ENCODE assay signal across 1 cellular context in genomic region chr5:118611332-118611945, GRCh38.
TF ChIP-seq lines count a peak whose summit lies in the region.

No MANE protein-coding gene starts in this region.

TF ChIP-seq in WTC11, 78 proteins besides CTCF, POLR2A, EP300 and RAD21 (continued from another document):
- TF ChIP-seq FOXP1 (CRISPR knock-in tag; IDR thresholded peaks at IDR 0.05; ENCODE audit: borderline replicate concordance) (no peak), ZMAT4 (CRISPR knock-in tag; IDR thresholded peaks at IDR 0.05) (no peak), ZNF416 (CRISPR knock-in tag; IDR thresholded peaks at IDR 0.05) (no peak), CREB1 (CRISPR knock-in tag; IDR thresholded peaks at IDR 0.05) (no peak)
TF ChIP-seq in WTC11: peak in this region for 0.
